13 cellular contexts compared by ENCODE assay signal in the genomic region with DNA sequence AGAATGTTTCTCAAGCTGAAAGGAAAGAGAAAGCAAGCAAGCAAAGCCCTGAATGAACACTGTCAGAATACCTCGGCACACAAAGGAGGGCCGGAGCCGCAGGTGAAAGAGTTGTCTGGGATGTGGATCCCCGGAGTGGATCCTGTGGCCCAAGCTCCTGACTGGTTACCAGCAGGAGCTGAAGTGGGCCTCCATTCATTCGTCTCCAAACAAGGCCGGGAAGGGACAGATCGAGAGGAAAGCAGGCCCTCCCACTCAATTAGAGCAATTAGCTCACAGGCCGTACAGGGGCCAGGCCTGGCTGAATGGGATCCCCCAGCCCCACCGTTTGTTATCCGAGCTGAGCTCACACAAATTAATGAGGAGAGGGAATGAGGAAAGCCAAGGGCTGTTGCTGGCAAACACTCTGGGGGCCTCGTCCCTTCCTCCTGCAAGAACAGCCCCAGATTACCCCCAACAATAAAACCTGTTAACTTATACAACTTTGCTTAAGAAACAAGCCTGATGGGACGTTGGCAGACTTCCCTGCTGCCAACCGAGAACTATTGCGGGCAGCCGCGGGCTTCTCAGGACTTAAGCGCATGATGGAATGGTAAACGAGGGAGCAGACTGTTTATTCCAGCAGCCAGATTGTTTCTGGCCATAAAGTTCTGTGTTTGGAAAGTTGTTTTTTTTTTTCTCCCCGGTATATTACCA.
A peak's percentile ranks its signal among the peaks of the same experiment; 100 is the strongest.
DNase-seq lines count a peak whose midpoint lies in the region; ATAC-seq and TF ChIP-seq lines count a peak whose summit lies in the region.
"Had no signal": no experiment of that assay in that cellular context is flagged by ENCODE, and none has a peak within 500 bp of the region (broad histone marks: within the 10 kb centered on the region; RNA-seq: fewer than 3 reads in every experiment).

No MANE protein-coding gene starts in this region.

- CTCF ChIA-PET in MCF 10A (lab: Yijun Ruan, JAX), result interaction anchor here (0.6 to 1.2 kb wide), 2 partner anchors 106 to 275 kb away, joined by 3 read pairs; no protein-coding TSS in a partner anchor

- no peaks in the 10 kb centered on the region for H3K79me2 ChIP-seq in hepatocyte
- no peaks in the 10 kb centered on the region for H3K79me2 ChIP-seq in Karpas-422 (ENCODE audit: low read length)

- H4K20me1 ChIP-seq in hepatocyte (ENCODE audit: insufficient read depth, poor library complexity, severe bottlenecking) (no peaks in the 10 kb centered on the region), Karpas-422 (ENCODE audit: insufficient read depth, low read depth, low read length) (no peaks in the 10 kb centered on the region)

- no peak for TF ChIP-seq CTCF in hepatocyte (IDR thresholded peaks at IDR 0.05; ENCODE audit: poor library complexity)
- TF ChIP-seq CTCF in progenitor cell of endocrine pancreas (IDR thresholded peaks at IDR 0.05; ENCODE audit: unreplicated experiment), result no peak
- no peak for TF ChIP-seq CTCF in MCF 10A (IDR thresholded peaks at IDR 0.05; ENCODE audit: unreplicated experiment)

- no peaks in the 10 kb centered on the region for H3K9me2 ChIP-seq in hepatocyte (replicated peaks; ENCODE audit: insufficient read depth)
- no peaks in the 10 kb centered on the region for H3K9me2 ChIP-seq in Karpas-422 (replicated peaks; ENCODE audit: insufficient read depth, low read length)

- no peaks in the 10 kb centered on the region for H3K36me3 ChIP-seq in hepatocyte (replicated peaks; ENCODE audit: insufficient read depth, low read depth)
- H3K36me3 ChIP-seq in Karpas-422 (ENCODE audit: insufficient read depth, low read length), result no peaks in the 10 kb centered on the region

- intact Hi-C loops in MCF 10A (cut with micrococcal nuclease), result no loop called here

- H2AFZ ChIP-seq in hepatocyte, result no peak overlapping the region
- H2AFZ ChIP-seq in Karpas-422 (ENCODE audit: low read length), result no peak overlapping the region

- H3K27me3 ChIP-seq in hepatocyte (no peaks in the 10 kb centered on the region), Karpas-422 (ENCODE audit: low read length) (no peaks in the 10 kb centered on the region)
- H3K27me3 ChIP-seq: testis had no signal

- POLR2A ChIA-PET in MCF 10A (lab: Yijun Ruan, JAX), result interaction anchor here (0.6 kb wide), 2 partner anchors 65 to 385 kb away, joined by 3 read pairs; no protein-coding TSS in a partner anchor

- BruUV-seq in MCF 10A (replicated peaks; lab: Mats Ljungman, UMichigan), result no TSS peak

- H3K4me3 Mint-ChIP-seq in progenitor cell of endocrine pancreas (ENCODE audit: low read depth) (no peak overlapping the region), MCF 10A (ENCODE audit: unreplicated experiment) (no peak overlapping the region)

- peak overlapping the region; percentile 45 for H3K4me2 ChIP-seq in hepatocyte
- no peak overlapping the region for H3K4me2 ChIP-seq in Karpas-422 (ENCODE audit: low read depth, low read length, poor library complexity, severe bottlenecking)

- 60% methylated on average over 19 of the region's 19 CpGs for WGBS in hepatocyte (ENCODE audit: low lambda C conversion rate, missing lambda C conversion rate)

- peak; percentile 81 for DNase-seq in ELF-1 (ENCODE audit: low read depth, low spot score)
- peak; percentile 61 for DNase-seq in NCI-H2227 treated with DMSO at 0.1 percent for 48 hours (lab: John Stamatoyannopoulos, UW)
- DNase-seq in hepatocyte (ENCODE audit: low spot score), result peak; percentile 65
- DNase-seq in progenitor cell of endocrine pancreas (ENCODE audit: low spot score, unreplicated experiment), result no peak
- DNase-seq in MCF 10A (ENCODE audit: unreplicated experiment), result no peak
- DNase-seq in Karpas-422, result no peak
- DNase-seq: activated CD4-positive, alpha-beta T cell treated with anti-CD3 and anti-CD28 coated beads, Interleukin-2, amount 50 U/mL, for 1 hour; Calu3; kidney glomerular epithelial cell; stimulated activated CD4-positive, alpha-beta T cell treated with anti-CD3 and anti-CD28 coated beads, Interleukin-1b, Interleukin-23, amount 100 ng/mL, for 48 hours; testis had no signal

- H3K4me1 ChIP-seq in hepatocyte (ENCODE audit: insufficient read depth), result peaks cover 18% of the 10 kb centered on the region
- no peaks in the 10 kb centered on the region for H3K4me1 ChIP-seq in Karpas-422 (ENCODE audit: low read length)
- H3K4me1 ChIP-seq: testis had no signal

- peak overlapping the region; percentile 41 for H3K27ac ChIP-seq in hepatocyte
- H3K27ac ChIP-seq in Karpas-422 (ENCODE audit: low read length), result no peak overlapping the region
- H3K27ac ChIP-seq: testis had no signal

- H3K27ac Mint-ChIP-seq in progenitor cell of endocrine pancreas (peak overlapping the region; percentile 4), MCF 10A (ENCODE audit: low read depth, unreplicated experiment) (no peak overlapping the region)

- no peaks in the 10 kb centered on the region for H3K9me3 ChIP-seq in hepatocyte (ENCODE audit: low read depth)
- H3K9me3 ChIP-seq in Karpas-422 (ENCODE audit: low read length), result no peaks in the 10 kb centered on the region
- H3K9me3 ChIP-seq: testis had no signal

- peaks cover 19% of the 10 kb centered on the region for H3K4me1 Mint-ChIP-seq in progenitor cell of endocrine pancreas (ENCODE audit: low read depth)
- peaks cover 14% of the 10 kb centered on the region for H3K4me1 Mint-ChIP-seq in MCF 10A (ENCODE audit: insufficient read depth, unreplicated experiment)

- no peak overlapping the region for H3K4me3 ChIP-seq in hepatocyte
- no peak overlapping the region for H3K4me3 ChIP-seq in Karpas-422 (ENCODE audit: low read length)
- H3K4me3 ChIP-seq: testis had no signal

- H3K36me3 Mint-ChIP-seq in progenitor cell of endocrine pancreas (ENCODE audit: insufficient read depth), result no peaks in the 10 kb centered on the region
- H3K36me3 Mint-ChIP-seq in MCF 10A (ENCODE audit: insufficient read depth, unreplicated experiment), result no peaks in the 10 kb centered on the region

- H3K9ac ChIP-seq in Karpas-422 (ENCODE audit: low read length), result no peak overlapping the region

- H3K9me3 Mint-ChIP-seq in progenitor cell of endocrine pancreas (ENCODE audit: low read depth) (no peaks in the 10 kb centered on the region), MCF 10A (ENCODE audit: unreplicated experiment) (no peaks in the 10 kb centered on the region)

- ATAC-seq in GM19324 (IDR thresholded peaks at IDR 0.05; ENCODE audit: low FRiP score, unreplicated experiment), result no peak
- ATAC-seq in activated CD4-positive, CD25-positive, alpha-beta regulatory T cell treated with anti-CD3 and anti-CD28 coated beads, Interleukin-2, amount 50 U/mL, for 24 hours, result no peak

- H3K27me3 Mint-ChIP-seq in progenitor cell of endocrine pancreas (no peaks in the 10 kb centered on the region), MCF 10A (ENCODE audit: insufficient read depth, unreplicated experiment) (no peaks in the 10 kb centered on the region)

Comparison
In these comparisons a context has a peak if more than half of its experiments do, and no peak if none do; other contexts are left out.
1. DNase-seq: peak in ELF-1 (single experiment), NCI-H2227 treated with DMSO at 0.1 percent for 48 hours (single experiment) and hepatocyte (single experiment); none in progenitor cell of endocrine pancreas (single experiment), MCF 10A (single experiment) and Karpas-422 (single experiment).